Comparison of ENCODE assay signal across 7 cellular contexts in genomic region chr17:2511138-2511461, GRCh38. TPM values are rescaled to one million over a fixed set of nuclear protein-coding genes. Genes with fewer than 3 reads are reported as not detected.
DNase-seq lines count a peak whose midpoint lies in the region; ATAC-seq and TF ChIP-seq lines count a peak whose summit lies in the region.

No MANE protein-coding gene starts in this region.

- DNase-seq in breast epithelium (ENCODE audit: low spot score in 2 of 2) (no peak), transverse colon (no peak), SIG-M5 (lab: John Stamatoyannopoulos, UW) (no peak), T-helper 17 cell (no peak)

- H3K27ac ChIP-seq in HUES48 (ENCODE audit: low read depth, low read length) (peak overlapping the region; percentile 99), breast epithelium (peak overlapping the region; percentile 87 to 94), liver (ENCODE audit: low read depth in 1 of 2, low read length in 2 of 2) (peak overlapping the region; percentile 81 to 90), transverse colon (peak overlapping the region; percentile 89 to 96 (median 91))

- no peak overlapping the region for H3K27ac Mint-ChIP-seq in T-helper 17 cell

- ATAC-seq in T-helper 17 cell (no peak), GM21528 (IDR thresholded peaks at IDR 0.05; ENCODE audit: low FRiP score, unreplicated experiment) (no peak)

- H3K4me1 ChIP-seq in HUES48 (ENCODE audit: control insufficient read depth, insufficient read depth, low read length), result peaks cover 3% of the 10 kb centered on the region; the same call in 1 of the 2 replicates
- peaks cover 0 to 5% of the 10 kb centered on the region in 2 donors for H3K4me1 ChIP-seq in breast epithelium
- peaks cover 3 to 20% (median 6%) of the 10 kb centered on the region in 4 donors for H3K4me1 ChIP-seq in liver (ENCODE audit: control insufficient read depth in 4 of 4, insufficient read depth in 4 of 4, low read length in 3 of 4)
- H3K4me1 ChIP-seq in transverse colon, result peaks cover 11 to 21% (median 12%) of the 10 kb centered on the region in 4 donors

- H3K9me3 ChIP-seq in HUES48 (ENCODE audit: control insufficient read depth, insufficient read depth, low read length), result peaks cover 6% of the 10 kb centered on the region
- no peaks in the 10 kb centered on the region for H3K9me3 ChIP-seq in breast epithelium
- no peaks in the 10 kb centered on the region for H3K9me3 ChIP-seq in liver (ENCODE audit: control insufficient read depth in 4 of 4, low read length in 3 of 4)
- no peaks in the 10 kb centered on the region for H3K9me3 ChIP-seq in transverse colon
- no peaks in the 10 kb centered on the region for H3K9me3 ChIP-seq in T-helper 17 cell (ENCODE audit: control insufficient read depth, low read length, poor library complexity, severe bottlenecking)

- H3K27me3 ChIP-seq in HUES48 (ENCODE audit: control insufficient read depth, insufficient read depth, low read length) (no peaks in the 10 kb centered on the region), breast epithelium (no peaks in the 10 kb centered on the region), liver (ENCODE audit: control insufficient read depth in 4 of 4, insufficient read depth in 4 of 4, low read length in 3 of 4) (no peaks in the 10 kb centered on the region), transverse colon (no peaks in the 10 kb centered on the region)

- peaks cover 6% of the 10 kb centered on the region for H3K36me3 Mint-ChIP-seq in T-helper 17 cell (ENCODE audit: low read depth)

- peaks cover 14% of the 10 kb centered on the region for H3K4me1 Mint-ChIP-seq in T-helper 17 cell

- no peaks in the 10 kb centered on the region for H3K27me3 Mint-ChIP-seq in T-helper 17 cell

- no peak for TF ChIP-seq EP300 in transverse colon (IDR thresholded peaks at IDR 0.05; ENCODE audit: low read depth)

- no peak overlapping the region for H3K4me3 Mint-ChIP-seq in T-helper 17 cell

- in situ Hi-C loops in transverse colon (cut with MboI; ENCODE audit: low pct_ligation_motif_present in 1 of 4, low pct_unique_long_range_greater_than_20kb in 1 of 4, low sequenced_read_pairs in 3 of 4), result no loop called here

- no peak for TF ChIP-seq CTCF in breast epithelium (IDR thresholded peaks at IDR 0.05)
- TF ChIP-seq CTCF in liver (IDR thresholded peaks at IDR 0.05; ENCODE audit: low read depth, low read length, missing input control), result no peak
- TF ChIP-seq CTCF in transverse colon (IDR thresholded peaks at IDR 0.05), result no peak

- TF ChIP-seq POLR2A in breast epithelium (IDR thresholded peaks at IDR 0.05) (no peak), transverse colon (IDR thresholded peaks at IDR 0.05) (no peak)

- intact Hi-C loops in breast epithelium (cut with DNase I; ENCODE audit: low total_unique reads) (no loop called here), transverse colon (cut with DNase I; ENCODE audit: low total_unique reads) (no loop called here)

- peak overlapping the region; percentile 98 for H3K9ac ChIP-seq in HUES48 (ENCODE audit: low read depth, low read length)
- H3K9ac ChIP-seq in liver (ENCODE audit: low read depth in 1 of 2, low read length in 2 of 2), result peak overlapping the region; percentile 69 to 94

- H3K4me3 ChIP-seq in HUES48 (ENCODE audit: low read depth, low read length), result peak overlapping the region; percentile 99
- peak overlapping the region; percentile 65 to 80 (median 68) for H3K4me3 ChIP-seq in breast epithelium
- peak overlapping the region; percentile 61 to 87 (median 87) for H3K4me3 ChIP-seq in liver (ENCODE audit: low read depth in 1 of 3, low read length in 3 of 3)
- H3K4me3 ChIP-seq in transverse colon, result peak overlapping the region; percentile 26 to 81 (median 68)

- WGBS in liver, result under 1% methylated on average over 5 of the region's 5 CpGs
- WGBS in transverse colon (ENCODE audit: low coverage in 1 of 2), 2 donors, result 0 to 5% methylated on average over 5 of the region's 5 CpGs

- peaks cover 8% of the 10 kb centered on the region; the same call in 1 of the 2 replicates for H3K36me3 ChIP-seq in HUES48 (ENCODE audit: control insufficient read depth, insufficient read depth, low read length)
- no peaks in the 10 kb centered on the region for H3K36me3 ChIP-seq in breast epithelium
- H3K36me3 ChIP-seq in liver (ENCODE audit: control insufficient read depth in 4 of 4, insufficient read depth in 3 of 4, low read depth in 1 of 4, low read length in 3 of 4), result no peaks in the 10 kb centered on the region
- no peaks in the 10 kb centered on the region for H3K36me3 ChIP-seq in transverse colon

- TF ChIP-seq RAD21 in liver (IDR thresholded peaks at IDR 0.05), result no peak

TF ChIP-seq in liver, 16 proteins besides CTCF, POLR2A, EP300 and RAD21:
- TF ChIP-seq, protein P1, sequence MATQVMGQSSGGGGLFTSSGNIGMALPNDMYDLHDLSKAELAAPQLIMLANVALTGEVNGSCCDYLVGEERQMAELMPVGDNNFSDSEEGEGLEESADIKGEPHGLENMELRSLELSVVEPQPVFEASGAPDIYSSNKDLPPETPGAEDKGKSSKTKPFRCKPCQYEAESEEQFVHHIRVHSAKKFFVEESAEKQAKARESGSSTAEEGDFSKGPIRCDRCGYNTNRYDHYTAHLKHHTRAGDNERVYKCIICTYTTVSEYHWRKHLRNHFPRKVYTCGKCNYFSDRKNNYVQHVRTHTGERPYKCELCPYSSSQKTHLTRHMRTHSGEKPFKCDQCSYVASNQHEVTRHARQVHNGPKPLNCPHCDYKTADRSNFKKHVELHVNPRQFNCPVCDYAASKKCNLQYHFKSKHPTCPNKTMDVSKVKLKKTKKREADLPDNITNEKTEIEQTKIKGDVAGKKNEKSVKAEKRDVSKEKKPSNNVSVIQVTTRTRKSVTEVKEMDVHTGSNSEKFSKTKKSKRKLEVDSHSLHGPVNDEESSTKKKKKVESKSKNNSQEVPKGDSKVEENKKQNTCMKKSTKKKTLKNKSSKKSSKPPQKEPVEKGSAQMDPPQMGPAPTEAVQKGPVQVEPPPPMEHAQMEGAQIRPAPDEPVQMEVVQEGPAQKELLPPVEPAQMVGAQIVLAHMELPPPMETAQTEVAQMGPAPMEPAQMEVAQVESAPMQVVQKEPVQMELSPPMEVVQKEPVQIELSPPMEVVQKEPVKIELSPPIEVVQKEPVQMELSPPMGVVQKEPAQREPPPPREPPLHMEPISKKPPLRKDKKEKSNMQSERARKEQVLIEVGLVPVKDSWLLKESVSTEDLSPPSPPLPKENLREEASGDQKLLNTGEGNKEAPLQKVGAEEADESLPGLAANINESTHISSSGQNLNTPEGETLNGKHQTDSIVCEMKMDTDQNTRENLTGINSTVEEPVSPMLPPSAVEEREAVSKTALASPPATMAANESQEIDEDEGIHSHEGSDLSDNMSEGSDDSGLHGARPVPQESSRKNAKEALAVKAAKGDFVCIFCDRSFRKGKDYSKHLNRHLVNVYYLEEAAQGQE (IDR thresholded peaks at IDR 0.05), result no peak
- no peak for TF ChIP-seq SP1 (IDR thresholded peaks at IDR 0.05)
- no peak for TF ChIP-seq HNF4G (IDR thresholded peaks at IDR 0.05)
- no peak for TF ChIP-seq MAX (IDR thresholded peaks at IDR 0.05)
- TF ChIP-seq, protein P2, sequence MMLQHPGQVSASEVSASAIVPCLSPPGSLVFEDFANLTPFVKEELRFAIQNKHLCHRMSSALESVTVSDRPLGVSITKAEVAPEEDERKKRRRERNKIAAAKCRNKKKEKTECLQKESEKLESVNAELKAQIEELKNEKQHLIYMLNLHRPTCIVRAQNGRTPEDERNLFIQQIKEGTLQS (IDR thresholded peaks at IDR 0.05), result no peak
- no peak for TF ChIP-seq TAF1 (conservative IDR thresholded peaks at IDR 0.05)
- no peak for TF ChIP-seq EGR1 (IDR thresholded peaks at IDR 0.05; ENCODE audit: low read depth in 2 of 2)

RNA-seq across cellular contexts. Expression of gene METTL16, which starts 0.6 kb away (rescaled TPM):
- total RNA-seq in breast epithelium, result 10 to 100 TPM; 25.6 to 46.4 (median 26.9) TPM
- 1 to 10 TPM; 7.4 to 8.9 TPM for total RNA-seq in liver
- polyA plus RNA-seq in liver, result 1 to 10 TPM; 4.1 to 5.8 TPM
- total RNA-seq in transverse colon, result 100 to 1,000 TPM in 1 of 4 donors, 10 to 100 TPM in 3; 16.1 to 141 (median 19.8) TPM
- 10 to 100 TPM; 34.4 to 38.8 TPM for total RNA-seq in T-helper 17 cell
